ENCODE assay signal across 14 cellular contexts in the genomic region with DNA sequence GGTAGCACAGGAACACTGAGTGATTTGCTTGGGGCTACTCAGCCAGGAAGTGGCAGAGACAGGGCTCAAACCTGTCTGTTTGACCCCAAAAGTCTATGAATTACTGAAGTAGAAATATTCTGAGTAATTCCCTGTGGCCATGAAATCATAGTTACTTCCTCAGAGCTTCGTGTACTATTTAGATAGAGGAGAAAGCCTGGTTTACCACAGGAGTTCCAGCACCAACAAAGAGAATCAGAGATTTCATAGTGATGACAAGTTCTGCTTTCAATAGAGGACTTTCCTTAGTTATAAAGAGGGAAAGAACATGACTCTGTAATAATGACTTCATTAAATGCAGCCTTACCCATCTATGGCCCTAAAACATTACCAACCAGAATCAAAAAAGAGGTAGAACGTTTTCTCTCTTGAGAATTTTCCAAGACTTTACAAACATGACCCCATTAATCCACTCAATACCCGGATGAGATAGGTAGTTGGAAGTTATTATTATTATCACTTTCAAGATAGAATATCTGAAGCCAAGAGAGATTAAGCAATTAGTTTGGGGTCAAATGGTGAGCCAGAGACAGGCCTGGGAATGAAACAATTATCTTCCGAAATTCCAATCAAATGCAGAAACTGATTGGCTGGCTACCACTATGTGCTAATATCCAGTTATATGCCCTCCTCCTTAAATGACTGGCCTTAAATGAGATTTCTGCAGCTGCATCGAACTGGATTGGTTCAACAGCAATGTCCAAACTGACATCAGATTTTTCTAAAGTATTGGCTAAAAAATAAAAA.
"Had no signal": no experiment of that assay in that cellular context is flagged by ENCODE, and none has a peak within 500 bp of the region (broad histone marks: within the 10 kb centered on the region; RNA-seq: fewer than 3 reads in every experiment).

No MANE protein-coding gene starts in this region.

- H3K27ac Mint-ChIP-seq: activated naive CD4-positive, alpha-beta T cell treated with anti-CD3 and anti-CD28 coated beads, Interleukin-2, amount 10 ng/mL, durations not matched to agents 7 days and 5 days; brain; nephron; stimulated activated memory B cell treated with anti-CD40 and anti-IgM and Interleukin-4, amounts not matched to agents 10 μg/mL and 1 μg/mL and 100 μg/mL, for 72 hours had no signal

- FAIRE-seq: endothelial cell of umbilical vein, urothelium cell line had no signal

- H3K27me3 Mint-ChIP-seq: activated naive CD4-positive, alpha-beta T cell treated with anti-CD3 and anti-CD28 coated beads, Interleukin-2, amount 10 ng/mL, durations not matched to agents 7 days and 5 days; stimulated activated memory B cell treated with anti-CD40 and anti-IgM and Interleukin-4, amounts not matched to agents 10 μg/mL and 1 μg/mL and 100 μg/mL, for 72 hours had no signal

- H3K27me3 ChIP-seq: ovary, thyroid gland had no signal

- H3K36me3 ChIP-seq: ovary, thyroid gland had no signal

- H3K4me1 ChIP-seq: thyroid gland had no signal

- DNase-seq: activated CD4-positive, alpha-beta T cell treated with anti-CD3 and anti-CD28 coated beads, Interleukin-2, amount 50 U/mL, for 4 hours; activated naive CD4-positive, alpha-beta T cell treated with anti-CD3 and anti-CD28 coated beads, Interleukin-2, amount 10 ng/mL, durations not matched to agents 7 days and 5 days; activated T-cell treated with anti-CD3 and anti-CD28 coated beads, Interleukin-2, amount 50 U/mL, for 1 hour; cortex of kidney; effector CD4-positive, alpha-beta T cell; foreskin fibroblast; ovary; thyroid gland had no signal

- H3K36me3 Mint-ChIP-seq: activated naive CD4-positive, alpha-beta T cell treated with anti-CD3 and anti-CD28 coated beads, Interleukin-2, amount 10 ng/mL, durations not matched to agents 7 days and 5 days; brain; stimulated activated memory B cell treated with anti-CD40 and anti-IgM and Interleukin-4, amounts not matched to agents 10 μg/mL and 1 μg/mL and 100 μg/mL, for 72 hours had no signal

- ATAC-seq: activated CD4-positive, CD25-positive, alpha-beta regulatory T cell treated with anti-CD3 and anti-CD28 coated beads, Interleukin-2, amount 50 U/mL, for 24 hours; stimulated activated memory B cell treated with anti-CD40 and anti-IgM and Interleukin-4, amounts not matched to agents 10 μg/mL and 1 μg/mL and 100 μg/mL, for 72 hours had no signal

- H3K27ac ChIP-seq: ovary, thyroid gland had no signal

- H3K4me3 ChIP-seq: ovary, thyroid gland had no signal

- H3K9me3 Mint-ChIP-seq: activated naive CD4-positive, alpha-beta T cell treated with anti-CD3 and anti-CD28 coated beads, Interleukin-2, amount 10 ng/mL, durations not matched to agents 7 days and 5 days; brain; nephron had no signal

- H3K4me1 Mint-ChIP-seq: activated naive CD4-positive, alpha-beta T cell treated with anti-CD3 and anti-CD28 coated beads, Interleukin-2, amount 10 ng/mL, durations not matched to agents 7 days and 5 days; brain; nephron; stimulated activated memory B cell treated with anti-CD40 and anti-IgM and Interleukin-4, amounts not matched to agents 10 μg/mL and 1 μg/mL and 100 μg/mL, for 72 hours had no signal

- H3K4me3 Mint-ChIP-seq: activated naive CD4-positive, alpha-beta T cell treated with anti-CD3 and anti-CD28 coated beads, Interleukin-2, amount 10 ng/mL, durations not matched to agents 7 days and 5 days; brain; nephron; stimulated activated memory B cell treated with anti-CD40 and anti-IgM and Interleukin-4, amounts not matched to agents 10 μg/mL and 1 μg/mL and 100 μg/mL, for 72 hours had no signal

- H3K9me3 ChIP-seq: ovary, thyroid gland had no signal
